ENCODE assay signal across 25 cellular contexts in genomic region chr10:122531935-122532334, GRCh38. TPM values are rescaled to one million over a fixed set of nuclear protein-coding genes. Genes with fewer than 3 reads are reported as not detected.
DNase-seq lines count a peak whose midpoint lies in the region; ATAC-seq, FAIRE-seq and TF ChIP-seq lines count a peak whose summit lies in the region.
"Had no signal": no experiment of that assay in that cellular context is flagged by ENCODE, and none has a peak within 500 bp of the region (broad histone marks: within the 10 kb centered on the region; RNA-seq: fewer than 3 reads in every experiment).

No MANE protein-coding gene starts in this region.

- no peak overlapping the region for H3K4me3 ChIP-seq in lower lobe of right lung
- H3K4me3 ChIP-seq: coronary artery, left ventricle myocardium inferior, neural progenitor cell, SJSA1, thoracic aorta had no signal

- H3K9me3 Mint-ChIP-seq in Calu3 (ENCODE audit: low read depth, unreplicated experiment): no peaks in the 10 kb centered on the region
- H3K9me3 Mint-ChIP-seq: CD4-positive, alpha-beta memory T cell had no signal

- H3K27me3 ChIP-seq in lower lobe of right lung (ENCODE audit: low read depth): no peaks in the 10 kb centered on the region
- H3K27me3 ChIP-seq: brain microvascular endothelial cell, neural progenitor cell, SJSA1 had no signal

- H3K4me1 ChIP-seq in lower lobe of right lung: peaks cover 27% of the 10 kb centered on the region
- H3K4me1 ChIP-seq: SJSA1 had no signal

- BruUV-seq in Calu3 (replicated peaks; lab: Mats Ljungman, UMichigan): no TSS peak

- H3K4me3 Mint-ChIP-seq in Calu3 (ENCODE audit: low read depth, unreplicated experiment): no peak overlapping the region
- H3K4me3 Mint-ChIP-seq: CD4-positive, alpha-beta memory T cell; H9; neural progenitor cell; stimulated activated naive B cell treated with anti-CD40 and anti-IgM and Interleukin-4, amounts not matched to agents 10 μg/mL and 1 μg/mL and 100 μg/mL, for 72 hours; T-helper 17 cell had no signal

- TF ChIP-seq CTCF in Calu3 (IDR thresholded peaks at IDR 0.05; ENCODE audit: unreplicated experiment): no peak
- TF ChIP-seq CTCF in lower lobe of right lung (IDR thresholded peaks at IDR 0.05): no peak

- peak overlapping the region; percentile 3 for H3K27ac ChIP-seq in lower lobe of right lung
- H3K27ac ChIP-seq: brain microvascular endothelial cell, coronary artery, left ventricle myocardium inferior, neural progenitor cell, SJSA1, thoracic aorta, VCaP had no signal

- no peaks in the 10 kb centered on the region for H3K9me3 ChIP-seq in lower lobe of right lung
- H3K9me3 ChIP-seq: left ventricle myocardium inferior, SJSA1, thoracic aorta had no signal

- ATAC-seq in lower lobe of right lung: peak; percentile 74 to 88
- ATAC-seq: stimulated activated naive B cell treated with anti-CD40 and anti-IgM and Interleukin-4, amounts not matched to agents 10 μg/mL and 1 μg/mL and 100 μg/mL, for 72 hours; T-helper 17 cell had no signal

- intact Hi-C loops in Calu3 (cut with micrococcal nuclease; ENCODE audit: unreplicated experiment) (no loop called here), lower lobe of right lung (cut with DNase I) (no loop called here)

- peak; percentile 49 for DNase-seq in Calu3
- peak; percentile 81 for DNase-seq in LoVo (ENCODE audit: low spot score)
- DNase-seq in NCI-H345 (lab: John Stamatoyannopoulos, UW): peak; percentile 19
- no peak for DNase-seq in lower lobe of right lung
- DNase-seq in HCEC 1CT: no peak
- no peak for DNase-seq in urothelium cell line (ENCODE audit: low spot score)
- no peak for DNase-seq in activated CD8-positive, alpha-beta memory T cell treated with anti-CD3 and anti-CD28 coated beads for 24 hours
- DNase-seq: activated CD4-positive, alpha-beta T cell treated with anti-CD3 and anti-CD28 coated beads, Interleukin-2, amount 50 U/mL, for 4 hours; activated effector memory CD4-positive, alpha-beta T cell treated with anti-CD3 and anti-CD28 coated beads, Interleukin-2, amount 50 U/mL, for 16 hours; brain microvascular endothelial cell; CD4-positive, alpha-beta memory T cell; EL; H9; left ventricle myocardium inferior; NCI-H82; stimulated activated CD4-positive, alpha-beta T cell treated with anti-CD3 and anti-CD28 coated beads, Interleukin-2, amount 100 ng/mL, for 24 hours; stimulated activated naive B cell treated with anti-CD40 and anti-IgM and Interleukin-4, amounts not matched to agents 10 μg/mL and 1 μg/mL and 100 μg/mL, for 72 hours; T-helper 17 cell had no signal

- H3K27me3 Mint-ChIP-seq in Calu3 (ENCODE audit: unreplicated experiment): no peaks in the 10 kb centered on the region
- H3K27me3 Mint-ChIP-seq: T-helper 17 cell had no signal

- H3K27ac Mint-ChIP-seq in Calu3 (ENCODE audit: unreplicated experiment): no peak overlapping the region
- H3K27ac Mint-ChIP-seq: CD4-positive, alpha-beta memory T cell; H9; neural progenitor cell; progenitor cell of endocrine pancreas; stimulated activated naive B cell treated with anti-CD40 and anti-IgM and Interleukin-4, amounts not matched to agents 10 μg/mL and 1 μg/mL and 100 μg/mL, for 72 hours; T-helper 17 cell had no signal

- peaks cover 16% of the 10 kb centered on the region for H3K4me1 Mint-ChIP-seq in Calu3 (ENCODE audit: low read depth, unreplicated experiment)
- H3K4me1 Mint-ChIP-seq: H9; stimulated activated naive B cell treated with anti-CD40 and anti-IgM and Interleukin-4, amounts not matched to agents 10 μg/mL and 1 μg/mL and 100 μg/mL, for 72 hours; T-helper 17 cell had no signal

- H3K36me3 Mint-ChIP-seq in Calu3 (ENCODE audit: insufficient read depth, unreplicated experiment): no peaks in the 10 kb centered on the region
- H3K36me3 Mint-ChIP-seq: CD4-positive, alpha-beta memory T cell; neural progenitor cell; stimulated activated naive B cell treated with anti-CD40 and anti-IgM and Interleukin-4, amounts not matched to agents 10 μg/mL and 1 μg/mL and 100 μg/mL, for 72 hours had no signal

- no peaks in the 10 kb centered on the region for H3K36me3 ChIP-seq in lower lobe of right lung
- H3K36me3 ChIP-seq: brain microvascular endothelial cell, left ventricle myocardium inferior, neural progenitor cell, SJSA1, thoracic aorta had no signal

- FAIRE-seq in urothelium cell line (lab: Jason Lieb, UNC): no peak

- CTCF ChIA-PET in Calu3 (lab: Charles Lee): interaction anchor here (1.0 kb wide), 1 partner anchor 33 kb away, joined by 3 read pairs; no protein-coding TSS in a partner anchor

RNA-seq across cellular contexts. Expression of gene DMBT1, which starts 28.6 kb away (rescaled TPM):
- total RNA-seq in Calu3 (2022) (4.6 and 10.0 TPM in 2 replicates), lower lobe of right lung (43.1 TPM)
- total RNA-seq: CD4-positive, alpha-beta memory T cell; SJSA1; skeletal muscle tissue; T-helper 17 cell had no signal

Comparison
In these comparisons a context has a peak if more than half of its experiments do, and no peak if none do; other contexts are left out.
1. DNase-seq: peak in Calu3 (single experiment), LoVo (single experiment) and NCI-H345 (single experiment); none in lower lobe of right lung (single experiment), HCEC 1CT (single experiment), urothelium cell line (single experiment) and activated CD8-positive, alpha-beta memory T cell treated with anti-CD3 and anti-CD28 coated beads for 24 hours (single experiment).